ENCODE assay signal across 20 cellular contexts in genomic region chr17:75727391-75727790, GRCh38. TPM values are rescaled to one million over a fixed set of nuclear protein-coding genes. Genes with fewer than 3 reads are reported as not detected.
A peak's percentile ranks its signal among the peaks of the same experiment; 100 is the strongest.
DNase-seq lines count a peak whose midpoint lies in the region; ATAC-seq and TF ChIP-seq lines count a peak whose summit lies in the region.
"Had no signal": no experiment of that assay in that cellular context is flagged by ENCODE, and none has a peak within 500 bp of the region (broad histone marks: within the 10 kb centered on the region; RNA-seq: fewer than 3 reads in every experiment).

No MANE protein-coding gene starts in this region.

- H2AFZ ChIP-seq in mammary epithelial cell (ENCODE audit: low read depth, low read length) (no peak overlapping the region), neuronal stem cell (ENCODE audit: low read length) (no peak overlapping the region)

- TF ChIP-seq CTCF in mammary epithelial cell (conservative IDR thresholded peaks at IDR 0.05 in 1 of 2, IDR thresholded peaks at IDR 0.05 in 1 of 2; ENCODE audit: extremely low read depth in 1 of 2, insufficient read depth in 1 of 2, low read depth in 1 of 2, low read length in 2 of 2) = no peak
- no peak for TF ChIP-seq CTCF in MCF 10A (IDR thresholded peaks at IDR 0.05; ENCODE audit: unreplicated experiment)
- no peak for TF ChIP-seq CTCF in RWPE1 (conservative IDR thresholded peaks at IDR 0.05; ENCODE audit: low read depth)
- no peak for TF ChIP-seq CTCF in brain microvascular endothelial cell (IDR thresholded peaks at IDR 0.05; ENCODE audit: low read depth, low read length, missing control alignments)

- no peak overlapping the region for H3K18ac ChIP-seq in neuronal stem cell (ENCODE audit: low read length)

- H3K23ac ChIP-seq in neuronal stem cell (ENCODE audit: low read depth, low read length, poor library complexity) = no peak overlapping the region

- no peak overlapping the region for H3K4ac ChIP-seq in neuronal stem cell (ENCODE audit: low read length)

- H3K36me3 ChIP-seq in mammary epithelial cell (ENCODE audit: insufficient read depth, low read length) (peaks cover 56% of the 10 kb centered on the region), neuronal stem cell (replicated peaks in 1 of 2; ENCODE audit: control insufficient read depth in 2 of 2, insufficient read depth in 2 of 2, low read length in 2 of 2) (no peaks in the 10 kb centered on the region), brain microvascular endothelial cell (replicated peaks) (no peaks in the 10 kb centered on the region)
- H3K36me3 ChIP-seq: BLaER1 treated with 17β-estradiol and CSF1 and Interleukin-3, amounts not matched to agents 10 nM and 100 nM had no signal

- WGBS in mammary epithelial cell (ENCODE audit: low coverage, missing lambda C conversion rate) = 95% methylated on average over 11 of the region's 18 CpGs
- no CpG with 5 or more reads among the region's 18 CpGs for WGBS in neuronal stem cell (ENCODE audit: extremely low coverage in 2 of 2, insufficient read length in 2 of 2, insufficient replicate concordance in 1 of 2), 2 donors

- no peak overlapping the region for H3K4me3 Mint-ChIP-seq in MCF 10A (ENCODE audit: unreplicated experiment)
- H3K4me3 Mint-ChIP-seq in activated T-cell treated with anti-CD3 and anti-CD28 coated beads, Interleukin-2, amount 50 U/mL, for 72 hours = no peak overlapping the region
- H3K4me3 Mint-ChIP-seq: B cell; CD4-positive, alpha-beta T cell; CD8-positive, alpha-beta T cell had no signal

- no peak overlapping the region for H3K27ac ChIP-seq in mammary epithelial cell (ENCODE audit: insufficient read depth, low read depth, low read length)
- peak overlapping the region; percentile 98 for H3K27ac ChIP-seq in RWPE1
- peak overlapping the region; percentile 57 for H3K27ac ChIP-seq in cingulate gyrus (ENCODE audit: low read depth, low read length)
- no peak overlapping the region for H3K27ac ChIP-seq in neuronal stem cell (replicated peaks; ENCODE audit: low read length)
- no peak overlapping the region for H3K27ac ChIP-seq in brain microvascular endothelial cell
- H3K27ac ChIP-seq: 22Rv1; A549; BLaER1 treated with 17β-estradiol and CSF1 and Interleukin-3, amounts not matched to agents 10 nM and 100 nM; C4-2B had no signal

- H3K36me3 Mint-ChIP-seq in MCF 10A (ENCODE audit: insufficient read depth, unreplicated experiment) = peaks cover 94% of the 10 kb centered on the region
- no peaks in the 10 kb centered on the region for H3K36me3 Mint-ChIP-seq in activated T-cell treated with anti-CD3 and anti-CD28 coated beads, Interleukin-2, amount 50 U/mL, for 72 hours (ENCODE audit: insufficient read depth in 2 of 2)
- H3K36me3 Mint-ChIP-seq: CD8-positive, alpha-beta T cell had no signal

- no peak overlapping the region for H4K8ac ChIP-seq in neuronal stem cell (ENCODE audit: low read depth, low read length)

- ATAC-seq in HG03025 (IDR thresholded peaks at IDR 0.05; ENCODE audit: low FRiP score, unreplicated experiment) = no peak
- ATAC-seq in activated T-cell treated with anti-CD3 and anti-CD28 coated beads, Interleukin-2, amount 50 U/mL, for 72 hours (replicated peaks in 1 of 2) = no peak
- ATAC-seq: A549; CD8-positive, alpha-beta T cell had no signal

- CTCF ChIA-PET in mammary epithelial cell (lab: Charles Lee; ENCODE audit: low non-redundant PET) = no interaction called here
- CTCF ChIA-PET in MCF 10A (lab: Yijun Ruan, JAX) = interaction anchor here (1.0 kb wide), 1 partner anchor 20 kb away, joined by 7 read pairs; no protein-coding TSS in a partner anchor
- CTCF ChIA-PET in RWPE1 (lab: Yijun Ruan, JAX) = interaction anchor here (0.6 to 1.3 kb wide), 2 partner anchors 23 to 94 kb away, joined by 3 to 5 read pairs; partner anchors contain the start of gene SMIM5

- H3K4me3 ChIP-seq in mammary epithelial cell (replicated peaks in 1 of 3; ENCODE audit: insufficient read depth in 1 of 3, low read depth in 2 of 3, low read length in 3 of 3) (no peak overlapping the region), neuronal stem cell (ENCODE audit: low read length in 2 of 2) (no peak overlapping the region), brain microvascular endothelial cell (ENCODE audit: low read depth, low read length) (no peak overlapping the region)
- H3K4me3 ChIP-seq: A549; BLaER1 treated with 17β-estradiol and CSF1 and Interleukin-3, amounts not matched to agents 10 nM and 100 nM had no signal

- DNase-seq in mammary epithelial cell = no peak
- no peak for DNase-seq in MCF 10A (ENCODE audit: unreplicated experiment)
- no peak for DNase-seq in RWPE1 (ENCODE audit: low spot score)
- no peak for DNase-seq in neuronal stem cell (ENCODE audit: low spot score)
- no peak for DNase-seq in brain microvascular endothelial cell
- no peak for DNase-seq in activated T-cell treated with anti-CD3 and anti-CD28 coated beads, Interleukin-2, amount 50 U/mL, for 72 hours
- DNase-seq: AML-193; Caco-2; Calu3; CD4-positive, alpha-beta T cell; CD8-positive, alpha-beta T cell; DMS79 treated with DMSO at 0.1 percent for 48 hours; GF-D8 had no signal

- H3K27ac Mint-ChIP-seq in MCF 10A (ENCODE audit: low read depth, unreplicated experiment) = no peak overlapping the region
- no peak overlapping the region for H3K27ac Mint-ChIP-seq in activated T-cell treated with anti-CD3 and anti-CD28 coated beads, Interleukin-2, amount 50 U/mL, for 72 hours
- H3K27ac Mint-ChIP-seq: B cell; CD4-positive, alpha-beta T cell had no signal

- intact Hi-C loops in mammary epithelial cell (cut with micrococcal nuclease) (no loop called here), MCF 10A (cut with micrococcal nuclease) (no loop called here)

- peaks cover 12% of the 10 kb centered on the region for H3K4me1 ChIP-seq in mammary epithelial cell (ENCODE audit: insufficient read depth, low read length)
- no peaks in the 10 kb centered on the region for H3K4me1 ChIP-seq in neuronal stem cell (ENCODE audit: control insufficient read depth in 2 of 2, insufficient read depth in 1 of 2, low read depth in 1 of 2, low read length in 2 of 2)

- H3K9me3 ChIP-seq in mammary epithelial cell (replicated peaks; ENCODE audit: insufficient read depth, low read length) = no peaks in the 10 kb centered on the region
- no peaks in the 10 kb centered on the region for H3K9me3 ChIP-seq in neuronal stem cell (replicated peaks in 1 of 2; ENCODE audit: control insufficient read depth in 2 of 2, insufficient read depth in 1 of 2, low read depth in 1 of 2, low read length in 2 of 2)
- H3K9me3 ChIP-seq: A549; BLaER1 treated with 17β-estradiol and CSF1 and Interleukin-3, amounts not matched to agents 10 nM and 100 nM; Caco-2 had no signal

- peaks cover 94% of the 10 kb centered on the region for H3K79me2 ChIP-seq in mammary epithelial cell (ENCODE audit: insufficient read depth, low read length)

- no peak overlapping the region for H2BK15ac ChIP-seq in neuronal stem cell (ENCODE audit: low read length)

- no peak overlapping the region for H2BK12ac ChIP-seq in neuronal stem cell (ENCODE audit: low read length)

- H4K91ac ChIP-seq in neuronal stem cell (ENCODE audit: low read depth, low read length, poor library complexity) = no peak overlapping the region

- peak overlapping the region; percentile 37 for H2AK5ac ChIP-seq in neuronal stem cell (ENCODE audit: low read depth, low read length)

- H2BK5ac ChIP-seq in neuronal stem cell (ENCODE audit: low read length) = no peak overlapping the region

- peaks cover 15% of the 10 kb centered on the region for H4K20me1 ChIP-seq in mammary epithelial cell (ENCODE audit: insufficient read depth, low read length)
- H4K20me1 ChIP-seq: BLaER1 treated with 17β-estradiol and CSF1 and Interleukin-3, amounts not matched to agents 10 nM and 100 nM had no signal

- POLR2A ChIA-PET in MCF 10A (lab: Yijun Ruan, JAX) (interaction anchor here (1.3 to 28.4 kb wide), 3 partner anchors 20 to 60 kb away, joined by 6 to 748 read pairs (median 6); partner anchors contain the start of genes RECQL5 and SAP30BP), RWPE1 (lab: Yijun Ruan, JAX; ENCODE audit: low non-redundant PET) (no interaction called here)

- H3K4me1 Mint-ChIP-seq in MCF 10A (ENCODE audit: insufficient read depth, unreplicated experiment) = peaks cover 6% of the 10 kb centered on the region
- H3K4me1 Mint-ChIP-seq in activated T-cell treated with anti-CD3 and anti-CD28 coated beads, Interleukin-2, amount 50 U/mL, for 72 hours (ENCODE audit: low read depth) = no peaks in the 10 kb centered on the region
- H3K4me1 Mint-ChIP-seq: B cell had no signal

- no peak overlapping the region for H3K9ac ChIP-seq in mammary epithelial cell (ENCODE audit: insufficient read depth, low read length)
- H3K9ac ChIP-seq in neuronal stem cell (ENCODE audit: low read depth, low read length, poor library complexity) = no peak overlapping the region
- H3K9ac ChIP-seq: BLaER1 treated with 17β-estradiol and CSF1 and Interleukin-3, amounts not matched to agents 10 nM and 100 nM had no signal

- H3K27me3 ChIP-seq in mammary epithelial cell (ENCODE audit: insufficient read depth, low read length) = no peaks in the 10 kb centered on the region
- peaks cover 0 to 44% (median 1%) of the 10 kb centered on the region in 3 experiments for H3K27me3 ChIP-seq in neuronal stem cell (ENCODE audit: control insufficient read depth in 3 of 3, insufficient read depth in 3 of 3, low read depth in 1 of 3, low read length in 3 of 3)
- H3K27me3 ChIP-seq in brain microvascular endothelial cell (replicated peaks) = no peaks in the 10 kb centered on the region

- TSS peak; percentile 8 for BruUV-seq in mammary epithelial cell (replicated peaks; lab: Mats Ljungman, UMichigan)
- BruUV-seq in MCF 10A (replicated peaks; lab: Mats Ljungman, UMichigan) = no TSS peak

- in situ Hi-C loops in mammary epithelial cell (cut with MboI; ENCODE audit: low sequenced_read_pairs in 2 of 2) = no loop called here
- in situ Hi-C loops in brain microvascular endothelial cell (cut with HindIII; ENCODE audit: low pct_ligation_motif_present, low sequenced_read_pairs) = no loop called here

- no peaks in the 10 kb centered on the region for H3K79me1 ChIP-seq in neuronal stem cell (ENCODE audit: low read depth, low read length)

- no peaks in the 10 kb centered on the region for H3K27me3 Mint-ChIP-seq in MCF 10A (ENCODE audit: insufficient read depth, unreplicated experiment)
- no peaks in the 10 kb centered on the region for H3K27me3 Mint-ChIP-seq in activated T-cell treated with anti-CD3 and anti-CD28 coated beads, Interleukin-2, amount 50 U/mL, for 72 hours (ENCODE audit: low read depth)
- H3K27me3 Mint-ChIP-seq: B cell; CD4-positive, alpha-beta T cell had no signal

- no peak overlapping the region for H3K4me2 ChIP-seq in mammary epithelial cell (ENCODE audit: insufficient read depth, low read depth, low read length)
- H3K4me2 ChIP-seq in neuronal stem cell (ENCODE audit: insufficient read depth, low read length, poor library complexity, severe bottlenecking) = no peak overlapping the region
- H3K4me2 ChIP-seq: A549; BLaER1 treated with 17β-estradiol and CSF1 and Interleukin-3, amounts not matched to agents 10 nM and 100 nM had no signal

- no peaks in the 10 kb centered on the region for H3K9me3 Mint-ChIP-seq in MCF 10A (ENCODE audit: unreplicated experiment)
- no peaks in the 10 kb centered on the region for H3K9me3 Mint-ChIP-seq in activated T-cell treated with anti-CD3 and anti-CD28 coated beads, Interleukin-2, amount 50 U/mL, for 72 hours
- H3K9me3 Mint-ChIP-seq: CD4-positive, alpha-beta T cell; CD8-positive, alpha-beta T cell had no signal

- no peak overlapping the region for H2BK120ac ChIP-seq in neuronal stem cell (ENCODE audit: low read depth, low read length)

- dilution Hi-C loops in mammary epithelial cell (cut with HindIII; ENCODE audit: low sequenced_read_pairs) = loop anchor here (5.0 to 10.0 kb wide), 2 partner anchors 45 to 117 kb away; partner anchors contain the start of gene UNC13D

- peak overlapping the region; percentile 56 for H3K14ac ChIP-seq in neuronal stem cell (ENCODE audit: low read length)

RNA-seq across cellular contexts. Expression of gene ITGB4, which starts 6.1 kb away (rescaled TPM):
- total RNA-seq in mammary epithelial cell (1,000 to 10,000 TPM; 2,525 to 2,618 TPM), MCF 10A (2022) (727 and 1,054 TPM in 2 replicates)
- 1,059 TPM for polyA plus RNA-seq in mammary epithelial cell
- 2,510 TPM for polyA minus RNA-seq in mammary epithelial cell
- polyA plus RNA-seq in neuronal stem cell (2013, experiment 1 of 2) = 1.5 TPM
- 2.0 TPM for polyA plus RNA-seq in neuronal stem cell (2013, experiment 2 of 2)
- total RNA-seq in activated T-cell treated with anti-CD3 and anti-CD28 coated beads, Interleukin-2, amount 50 U/mL, for 72 hours = 1 to 10 TPM; 2.7 to 3.5 TPM

RNA-seq across cellular contexts. Expression of gene GALK1, which starts 37.6 kb away (rescaled TPM):
- total RNA-seq in mammary epithelial cell (1 to 10 TPM; 1.5 to 3.0 TPM), MCF 10A (2022) (8.7 and 9.8 TPM in 2 replicates)
- 3.8 TPM for polyA plus RNA-seq in mammary epithelial cell
- not detected for polyA minus RNA-seq in mammary epithelial cell
- polyA plus RNA-seq in neuronal stem cell (2013, experiment 1 of 2) = 20.1 TPM
- polyA plus RNA-seq in neuronal stem cell (2013, experiment 2 of 2) = 18.5 TPM
- total RNA-seq in activated T-cell treated with anti-CD3 and anti-CD28 coated beads, Interleukin-2, amount 50 U/mL, for 72 hours = 10 to 100 TPM; 41.9 to 51.2 TPM

RNA-seq across cellular contexts. Expression of gene UNK, which starts 57.2 kb away (rescaled TPM):
- total RNA-seq in mammary epithelial cell (10 to 100 TPM; 15.2 to 15.8 TPM), MCF 10A (2022) (12.3 and 16.0 TPM in 2 replicates)
- polyA plus RNA-seq in mammary epithelial cell = 10.3 TPM
- 4.2 TPM for polyA minus RNA-seq in mammary epithelial cell
- polyA plus RNA-seq in neuronal stem cell (2013, experiment 1 of 2) = 25.1 TPM
- 26.8 TPM for polyA plus RNA-seq in neuronal stem cell (2013, experiment 2 of 2)
- total RNA-seq in activated T-cell treated with anti-CD3 and anti-CD28 coated beads, Interleukin-2, amount 50 U/mL, for 72 hours = 10 to 100 TPM; 20.7 to 22.6 TPM

Comparison
In these comparisons a context has a peak if more than half of its experiments do, and no peak if none do; other contexts are left out.
1. H3K27ac ChIP-seq: peak in RWPE1 (single experiment) and cingulate gyrus (single experiment); none in mammary epithelial cell (single experiment), neuronal stem cell (single experiment) and brain microvascular endothelial cell (single experiment).
2. RNA of gene ITGB4, which starts 6.1 kb away (total RNA-seq): 2,525 to 2,618 TPM in mammary epithelial cell and 727 to 1,054 TPM in MCF 10A; 2.7 to 3.5 TPM in activated T-cell treated with anti-CD3 and anti-CD28 coated beads, Interleukin-2, amount 50 U/mL, for 72 hours; every median in the first group is over 100 times any median in the second.